11 cellular contexts compared by ENCODE assay signal in genomic region chr12:40054554-40055226, GRCh38. TPM values are rescaled to one million over a fixed set of nuclear protein-coding genes. Genes with fewer than 3 reads are reported as not detected.
A peak's percentile ranks its signal among the peaks of the same experiment; 100 is the strongest.
DNase-seq lines count a peak whose midpoint lies in the region; TF ChIP-seq lines count a peak whose summit lies in the region.
"Had no signal": no experiment of that assay in that cellular context is flagged by ENCODE, and none has a peak within 500 bp of the region (broad histone marks: within the 10 kb centered on the region; RNA-seq: fewer than 3 reads in every experiment).

No MANE protein-coding gene starts in this region.

- H3K4me1 ChIP-seq in hepatocyte (ENCODE audit: insufficient read depth) = peaks cover 5% of the 10 kb centered on the region

- H3K27ac ChIP-seq in hepatocyte = peak overlapping the region; percentile 42

- H3K4me3 ChIP-seq in hepatocyte = no peak overlapping the region

- no peak overlapping the region for H2AFZ ChIP-seq in hepatocyte

- H3K9me2 ChIP-seq in hepatocyte (replicated peaks; ENCODE audit: insufficient read depth) = no peaks in the 10 kb centered on the region

- CTCF ChIA-PET in HEK293T (lab: Yijun Ruan, JAX) = interaction anchor here (1.2 kb wide), 1 partner anchor 52 kb away, joined by 3 read pairs; the partner anchor contains the start of gene SLC2A13

- POLR2A ChIA-PET in HEK293T (lab: Yijun Ruan, JAX) = no interaction called here

- no peak for DNase-seq in HEK293T (ENCODE audit: extremely low spot score)
- DNase-seq in astrocyte of the hippocampus (ENCODE audit: low read depth, low spot score) = peak; percentile 48
- DNase-seq in hepatocyte (ENCODE audit: low spot score) = peak; percentile 31
- peak; percentile 44 for DNase-seq in smooth muscle cell of the brain vasculature (ENCODE audit: low read depth, low spot score)
- DNase-seq in H4 (ENCODE audit: low spot score) = no peak
- DNase-seq in SK-N-DZ (ENCODE audit: low spot score) = no peak
- DNase-seq in activated CD4-positive, alpha-beta T cell treated with anti-CD3 and anti-CD28 coated beads for 4 hours = no peak
- DNase-seq in HUDEP-2 (lab: John Stamatoyannopoulos, UW; ENCODE audit: unreplicated experiment in 76 of 76) = no peak
- DNase-seq: activated CD4-positive, alpha-beta T cell treated with anti-CD3 and anti-CD28 coated beads for 1 hour; hippocampal formation; occipital lobe had no signal

- no peaks in the 10 kb centered on the region for H3K36me3 ChIP-seq in hepatocyte (replicated peaks; ENCODE audit: insufficient read depth, low read depth)

- TF ChIP-seq CTCF in hepatocyte (IDR thresholded peaks at IDR 0.05; ENCODE audit: poor library complexity) = no peak

- H3K9me3 ChIP-seq in hepatocyte (ENCODE audit: low read depth) = no peaks in the 10 kb centered on the region

- peak overlapping the region; percentile 48 for H3K4me2 ChIP-seq in hepatocyte

- H3K27me3 ChIP-seq in hepatocyte = no peaks in the 10 kb centered on the region

- H4K20me1 ChIP-seq in hepatocyte (ENCODE audit: insufficient read depth, poor library complexity, severe bottlenecking) = no peaks in the 10 kb centered on the region

- peaks cover 12% of the 10 kb centered on the region for H3K79me2 ChIP-seq in hepatocyte

- 56% methylated on average over 6 of the region's 6 CpGs for WGBS in hepatocyte (ENCODE audit: low lambda C conversion rate, missing lambda C conversion rate)

TF ChIP-seq in HEK293T, 16 proteins besides CTCF, POLR2A, EP300 and RAD21:
- TF ChIP-seq NFRKB (IDR thresholded peaks at IDR 0.05) = no peak
- TF ChIP-seq PKNOX1 (IDR thresholded peaks at IDR 0.05) = peak; percentile 63

RNA-seq across cellular contexts. Expression of gene SLC2A13, which starts 51.2 kb away (rescaled TPM):
- total RNA-seq in hepatocyte = 20.0 and 21.1 TPM in 2 replicates
- 8.4 and 12.1 TPM in 2 replicates for polyA plus RNA-seq in hepatocyte
- total RNA-seq in H4 (2014; rRNA removed; shearing (Covaris generic)) = 3.7 and 3.8 TPM in 2 replicates
- polyA plus RNA-seq in SK-N-DZ (2014; cell fraction: cytosol; rRNA removed) = 6.2 and 8.6 TPM in 2 replicates
- polyA plus RNA-seq in SK-N-DZ (2014; cell fraction: nucleus; rRNA removed) = 8.0 and 8.3 TPM in 2 replicates

Comparison
In these comparisons a context has a peak if more than half of its experiments do, and no peak if none do; other contexts are left out.
1. DNase-seq: peak in astrocyte of the hippocampus (single experiment), hepatocyte (single experiment) and smooth muscle cell of the brain vasculature (single experiment); none in HEK293T (single experiment), H4 (single experiment), SK-N-DZ (single experiment), activated CD4-positive, alpha-beta T cell treated with anti-CD3 and anti-CD28 coated beads for 4 hours (0 of 2) and HUDEP-2 (0 of 76).